ENCODE assay signal across 8 cellular contexts in the genomic region with DNA sequence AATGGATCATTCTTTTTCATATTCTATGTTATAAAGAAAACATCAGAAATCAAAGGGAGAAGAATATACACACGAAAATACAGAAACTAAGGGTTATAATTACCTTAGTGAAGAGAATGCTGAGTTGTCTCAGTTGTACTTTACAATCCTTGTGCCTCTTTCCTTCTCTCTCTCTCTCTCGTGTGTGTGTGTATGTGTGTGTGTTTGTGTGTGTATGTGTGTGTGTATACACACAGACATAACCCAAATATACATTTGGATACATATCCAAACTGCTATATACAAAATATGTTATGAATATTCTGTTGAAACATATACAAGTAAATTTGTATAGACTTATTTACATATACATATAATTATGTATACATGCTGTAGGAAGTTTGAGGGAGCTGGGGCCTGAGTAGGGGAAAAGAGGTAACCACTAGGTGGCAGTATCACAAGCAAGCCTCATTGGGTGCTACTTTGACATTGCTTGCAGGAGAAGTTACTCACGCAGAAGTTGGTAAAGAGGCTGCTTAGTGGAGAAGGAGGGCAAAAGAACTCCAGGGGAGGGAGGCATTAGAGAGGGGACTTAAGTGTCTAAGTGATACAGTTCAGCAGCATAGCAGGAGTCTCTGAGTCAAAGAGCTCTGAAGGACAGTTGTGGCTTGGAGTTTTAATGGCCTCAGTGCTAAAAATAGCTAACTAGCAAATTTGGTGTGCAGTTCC.
DNase-seq lines count a peak whose midpoint lies in the region; ATAC-seq and TF ChIP-seq lines count a peak whose summit lies in the region.

No MANE protein-coding gene starts in this region.

- peak; percentile 63 for TF ChIP-seq CTCF in DOHH2 (IDR thresholded peaks at IDR 0.05; ENCODE audit: low read depth, low read length, poor library complexity, severe bottlenecking)
- peak; percentile 49 for TF ChIP-seq CTCF in nephron progenitor cell (IDR thresholded peaks at IDR 0.05)

- H3K27me3 Mint-ChIP-seq in nephron progenitor cell (ENCODE audit: low read depth, poor library complexity) = peaks cover 4% of the 10 kb centered on the region
- H3K27me3 Mint-ChIP-seq in T-helper 2 cell treated with Interferon-gamma antibody and Interleukin-4, amounts not matched to agents 5 μg/mL and 100 μg/mL, for 36 hours (ENCODE audit: low read depth) = no peaks in the 10 kb centered on the region

- H3K79me2 ChIP-seq in DOHH2 (ENCODE audit: control insufficient read depth, low read length) = no peaks in the 10 kb centered on the region

- no peak overlapping the region for H3K4me2 ChIP-seq in DOHH2 (ENCODE audit: low read length)

- no peaks in the 10 kb centered on the region for H4K20me1 ChIP-seq in DOHH2 (ENCODE audit: control insufficient read depth, insufficient read depth, low read depth, low read length)

- H3K27me3 ChIP-seq in DOHH2 (ENCODE audit: control insufficient read depth, low read length) = no peaks in the 10 kb centered on the region

- H3F3A ChIP-seq in DOHH2 (ENCODE audit: control insufficient read depth, insufficient read depth) = no peaks in the 10 kb centered on the region

- no peak overlapping the region for H3K4me3 ChIP-seq in DOHH2 (ENCODE audit: low read length)

- H3K36me3 Mint-ChIP-seq in nephron progenitor cell (ENCODE audit: low read depth) = no peaks in the 10 kb centered on the region
- no peaks in the 10 kb centered on the region for H3K36me3 Mint-ChIP-seq in T-helper 2 cell treated with Interferon-gamma antibody and Interleukin-4, amounts not matched to agents 5 μg/mL and 100 μg/mL, for 36 hours (ENCODE audit: low read depth)

- H3K4me1 ChIP-seq in DOHH2 (ENCODE audit: control insufficient read depth, low read length) = 0 out of 2 replicates have a peak, but pooled peaks cover 3% of the 10 kb centered on the region

- DNase-seq in Kasumi-1 (lab: John Stamatoyannopoulos, UW) (peak; percentile 31 to 47), nephron progenitor cell (peak; percentile 25), middle frontal gyrus (ENCODE audit: extremely low spot score, low spot score) (no peak), amniotic stem cell (lab: John Stamatoyannopoulos, UW) (no peak)
- DNase-seq in activated CD4-positive, alpha-beta T cell treated with anti-CD3 and anti-CD28 coated beads, Interleukin-2, amount 50 U/mL, for 48 hours = peak; percentile 1 to 4
- DNase-seq in T-helper 2 cell treated with Interferon-gamma antibody and Interleukin-4, amounts not matched to agents 5 μg/mL and 100 μg/mL, for 36 hours (ENCODE audit: low spot score) = no peak

- peaks cover 4% of the 10 kb centered on the region; the same call in 1 of the 2 replicates for H3K9me3 ChIP-seq in DOHH2 (ENCODE audit: control insufficient read depth, insufficient read depth, low read length)

- peaks cover 31% of the 10 kb centered on the region for H3K9me3 Mint-ChIP-seq in nephron progenitor cell
- H3K9me3 Mint-ChIP-seq in T-helper 2 cell treated with Interferon-gamma antibody and Interleukin-4, amounts not matched to agents 5 μg/mL and 100 μg/mL, for 36 hours = peaks cover 36% of the 10 kb centered on the region

- H3K9me2 ChIP-seq in DOHH2 (replicated peaks; ENCODE audit: control insufficient read depth, low read length) = no peaks in the 10 kb centered on the region; the same call in 1 of the 2 replicates

- no peaks in the 10 kb centered on the region for H3K4me1 Mint-ChIP-seq in nephron progenitor cell
- H3K4me1 Mint-ChIP-seq in T-helper 2 cell treated with Interferon-gamma antibody and Interleukin-4, amounts not matched to agents 5 μg/mL and 100 μg/mL, for 36 hours (ENCODE audit: low read depth) = no peaks in the 10 kb centered on the region

- ATAC-seq in GM21576 (IDR thresholded peaks at IDR 0.05; ENCODE audit: unreplicated experiment) = peak; percentile 64

- H3K27ac ChIP-seq in DOHH2 (ENCODE audit: low read depth, low read length) = no peak overlapping the region

- H3K36me3 ChIP-seq in DOHH2 (ENCODE audit: control insufficient read depth, low read length) = no peaks in the 10 kb centered on the region

- H3K27ac Mint-ChIP-seq in nephron progenitor cell = peak overlapping the region; percentile 24
- H3K27ac Mint-ChIP-seq in T-helper 2 cell treated with Interferon-gamma antibody and Interleukin-4, amounts not matched to agents 5 μg/mL and 100 μg/mL, for 36 hours = no peak overlapping the region

- no peak overlapping the region for H3K4me3 Mint-ChIP-seq in nephron progenitor cell
- H3K4me3 Mint-ChIP-seq in T-helper 2 cell treated with Interferon-gamma antibody and Interleukin-4, amounts not matched to agents 5 μg/mL and 100 μg/mL, for 36 hours = no peak overlapping the region

Comparison
In these comparisons a context has a peak if more than half of its experiments do, and no peak if none do; other contexts are left out.
1. DNase-seq: peak in Kasumi-1 (2 of 2), activated CD4-positive, alpha-beta T cell treated with anti-CD3 and anti-CD28 coated beads, Interleukin-2, amount 50 U/mL, for 48 hours (2 of 2) and nephron progenitor cell (single experiment); none in T-helper 2 cell treated with Interferon-gamma antibody and Interleukin-4, amounts not matched to agents 5 μg/mL and 100 μg/mL, for 36 hours (single experiment), middle frontal gyrus (single experiment) and amniotic stem cell (single experiment).